In genomic region chr12:1435044-1435443, GRCh38 we compare ENCODE assay signal across 19 cellular contexts.
DNase-seq lines count a peak whose midpoint lies in the region; ATAC-seq, FAIRE-seq and TF ChIP-seq lines count a peak whose summit lies in the region.
"Had no signal": no experiment of that assay in that cellular context is flagged by ENCODE, and none has a peak within 500 bp of the region (broad histone marks: within the 10 kb centered on the region; RNA-seq: fewer than 3 reads in every experiment).

No MANE protein-coding gene starts in this region.

- H3K4me1 Mint-ChIP-seq in astrocyte (ENCODE audit: low read depth, unreplicated experiment) = peaks cover 14% of the 10 kb centered on the region

- H2AFZ ChIP-seq in astrocyte (ENCODE audit: low read depth, low read length) (no peak overlapping the region), endothelial cell of umbilical vein (ENCODE audit: low read depth, low read length) (no peak overlapping the region)

- CTCF ChIA-PET in endothelial cell of umbilical vein (lab: Charles Lee) = interaction anchor here (0.6 to 2.9 kb wide), 6 partner anchors 9 to 317 kb away, joined by 3 to 13 read pairs (median 4); no protein-coding TSS in a partner anchor

- POLR2A ChIA-PET in endothelial cell of umbilical vein (lab: Charles Lee) = no interaction called here

- H3K9me3 Mint-ChIP-seq in astrocyte (ENCODE audit: unreplicated experiment) = no peaks in the 10 kb centered on the region
- H3K9me3 Mint-ChIP-seq: CD4-positive, CD25-positive, alpha-beta regulatory T cell had no signal

- TF ChIP-seq POLR2A in endothelial cell of umbilical vein (IDR thresholded peaks at IDR 0.05; ENCODE audit: low read depth, low read length) = no peak

- no peak overlapping the region for H3K4me3 Mint-ChIP-seq in astrocyte (ENCODE audit: unreplicated experiment)
- H3K4me3 Mint-ChIP-seq: CD4-positive, CD25-positive, alpha-beta regulatory T cell had no signal

- no peaks in the 10 kb centered on the region for H3K27me3 Mint-ChIP-seq in astrocyte (ENCODE audit: low read depth, unreplicated experiment)
- H3K27me3 Mint-ChIP-seq: CD4-positive, CD25-positive, alpha-beta regulatory T cell had no signal

- H3K36me3 Mint-ChIP-seq in astrocyte (ENCODE audit: low read depth, unreplicated experiment) = peaks cover 2% of the 10 kb centered on the region

- H3K4me3 ChIP-seq in astrocyte (ENCODE audit: insufficient read depth, low read depth, low read length) (no peak overlapping the region), endothelial cell of umbilical vein (replicated peaks in 1 of 3; ENCODE audit: insufficient read depth in 1 of 3, low read depth in 1 of 3, low read length in 3 of 3) (no peak overlapping the region), mucosa of rectum (ENCODE audit: low read length in 2 of 2) (peak overlapping the region in 1 of 2 donors; percentile 45), tibial artery (no peak overlapping the region)
- H3K4me3 ChIP-seq: GM12878 had no signal

- no peak for TF ChIP-seq CTCF in astrocyte (IDR thresholded peaks at IDR 0.05; ENCODE audit: insufficient read depth, low read depth, low read length)
- TF ChIP-seq CTCF in endothelial cell of umbilical vein (IDR thresholded peaks at IDR 0.05; ENCODE audit: extremely low read depth in 1 of 2, insufficient read depth in 1 of 2, low read depth in 1 of 2, low read length in 2 of 2) = no peak
- no peak for TF ChIP-seq CTCF in tibial artery (IDR thresholded peaks at IDR 0.05)

- DNase-seq in astrocyte (ENCODE audit: low read depth) (no peak), endothelial cell of umbilical vein (ENCODE audit: low read depth, low spot score) (peak; percentile 26), tibial artery (no peak), occipital lobe (lab: John Stamatoyannopoulos, UW) (no peak), RKO (ENCODE audit: low spot score) (no peak), DMS79 (lab: John Stamatoyannopoulos, UW) (no peak)
- DNase-seq: CD4-positive, CD25-positive, alpha-beta regulatory T cell; DND-41; GOT3; NCI-H1105 treated with DMSO at 0.1 percent for 48 hours; NCI-H1694; NCI-H2081 treated with DMSO at 0.1 percent for 48 hours; NCI-H524 treated with DMSO at 0.1 percent for 48 hours; OCI-M1; Right ventricle myocardium superior had no signal

- no TSS peak for BruUV-seq in endothelial cell of umbilical vein (replicated peaks; lab: Mats Ljungman, UMichigan)

- H3K9me3 ChIP-seq in astrocyte (ENCODE audit: insufficient read depth, low read depth, low read length) (no peaks in the 10 kb centered on the region), endothelial cell of umbilical vein (replicated peaks; ENCODE audit: control insufficient read depth, insufficient read depth, low read length) (no peaks in the 10 kb centered on the region), mucosa of rectum (ENCODE audit: control insufficient read depth in 2 of 2, low read length in 2 of 2) (no peaks in the 10 kb centered on the region), tibial artery (no peaks in the 10 kb centered on the region)

- no peaks in the 10 kb centered on the region for H3K27me3 ChIP-seq in astrocyte (ENCODE audit: insufficient read depth, low read length)
- H3K27me3 ChIP-seq in endothelial cell of umbilical vein (ENCODE audit: control insufficient read depth in 2 of 2, insufficient read depth in 2 of 2, low read length in 2 of 2) = no peaks in the 10 kb centered on the region
- no peaks in the 10 kb centered on the region for H3K27me3 ChIP-seq in mucosa of rectum (ENCODE audit: control insufficient read depth in 2 of 2, insufficient read depth in 2 of 2, low read length in 2 of 2)
- H3K27me3 ChIP-seq in tibial artery = no peaks in the 10 kb centered on the region

- H3K36me3 ChIP-seq in astrocyte (ENCODE audit: insufficient read depth, low read length) (no peaks in the 10 kb centered on the region), endothelial cell of umbilical vein (ENCODE audit: control insufficient read depth in 2 of 2, extremely low read depth in 1 of 2, insufficient read depth in 2 of 2, low read length in 2 of 2) (no peaks in the 10 kb centered on the region), mucosa of rectum (ENCODE audit: control insufficient read depth in 2 of 2, insufficient read depth in 2 of 2, low read length in 2 of 2) (no peaks in the 10 kb centered on the region), tibial artery (no peaks in the 10 kb centered on the region)

- H4K20me1 ChIP-seq in astrocyte (ENCODE audit: insufficient read depth, low read length) (no peaks in the 10 kb centered on the region), endothelial cell of umbilical vein (replicated peaks; ENCODE audit: control insufficient read depth, extremely low read depth, insufficient read depth, low read length) (no peaks in the 10 kb centered on the region)

- H3K9ac ChIP-seq in astrocyte (ENCODE audit: low read length) = no peak overlapping the region
- no peak overlapping the region for H3K9ac ChIP-seq in endothelial cell of umbilical vein (replicated peaks; ENCODE audit: extremely low read depth, insufficient read depth, low read length)
- peak overlapping the region in 1 of 2 donors; percentile 28 for H3K9ac ChIP-seq in mucosa of rectum (ENCODE audit: low read depth in 1 of 2, low read length in 2 of 2)

- dilution Hi-C loops in endothelial cell of umbilical vein (cut with MboI; ENCODE audit: extremely low pct_ligation_motif_present, low sequenced_read_pairs) = no loop called here

- H3K27ac Mint-ChIP-seq in astrocyte (ENCODE audit: unreplicated experiment) = no peak overlapping the region

- H3K9me1 ChIP-seq in endothelial cell of umbilical vein (replicated peaks; ENCODE audit: control insufficient read depth, extremely low read depth, insufficient read depth, low read length) = no peaks in the 10 kb centered on the region

- ATAC-seq in GM21381 (IDR thresholded peaks at IDR 0.05; ENCODE audit: unreplicated experiment) = no peak
- ATAC-seq: GM12878 had no signal

- FAIRE-seq in astrocyte (lab: Jason Lieb, UNC) = no peak
- no peak for FAIRE-seq in endothelial cell of umbilical vein (lab: Jason Lieb, UNC)
- FAIRE-seq: GM12878, RCC 7860 had no signal

- H3K79me2 ChIP-seq in astrocyte (ENCODE audit: insufficient read depth, low read length) (no peaks in the 10 kb centered on the region), endothelial cell of umbilical vein (ENCODE audit: control insufficient read depth, insufficient read depth, low read length) (no peaks in the 10 kb centered on the region)

- H3K4me2 ChIP-seq in astrocyte (ENCODE audit: low read length) (peak overlapping the region; percentile 13), endothelial cell of umbilical vein (ENCODE audit: insufficient read depth, low read length) (no peak overlapping the region)

- H3K4me1 ChIP-seq in astrocyte (ENCODE audit: insufficient read depth, low read length) (peaks cover 6% of the 10 kb centered on the region), endothelial cell of umbilical vein (ENCODE audit: control insufficient read depth, extremely low read depth, insufficient read depth, low read length) (no peaks in the 10 kb centered on the region), mucosa of rectum (ENCODE audit: control insufficient read depth in 2 of 2, insufficient read depth in 2 of 2, low read length in 2 of 2) (peaks cover 8 to 11% of the 10 kb centered on the region in 2 donors), tibial artery (peaks cover 0 to 26% (median 9%) of the 10 kb centered on the region in 4 donors)

- no peak overlapping the region for H3K27ac ChIP-seq in astrocyte (ENCODE audit: low read depth, low read length)
- no peak overlapping the region for H3K27ac ChIP-seq in endothelial cell of umbilical vein (ENCODE audit: insufficient read depth, low read depth, low read length)
- H3K27ac ChIP-seq in mucosa of rectum (ENCODE audit: low read depth in 2 of 2, low read length in 2 of 2) = peak overlapping the region; percentile 49 to 76
- peak overlapping the region; percentile 3 to 53 for H3K27ac ChIP-seq in tibial artery

- intact Hi-C loops in endothelial cell of umbilical vein (cut with micrococcal nuclease) = no loop called here
- intact Hi-C loops in tibial artery (cut with DNase I; ENCODE audit: low total_unique reads) = no loop called here

TF ChIP-seq in endothelial cell of umbilical vein, 7 proteins besides CTCF, POLR2A, EP300 and RAD21:
- TF ChIP-seq POLR2AphosphoS5 (IDR thresholded peaks at IDR 0.05; ENCODE audit: insufficient read depth, low read depth, low read length) (no peak), FOS (IDR thresholded peaks at IDR 0.05; ENCODE audit: borderline replicate concordance, insufficient read depth, low read length) (no peak), EZH2 (IDR thresholded peaks at IDR 0.05; ENCODE audit: borderline replicate concordance, low read depth, low read length, severe bottlenecking) (no peak), MYC (IDR thresholded peaks at IDR 0.05; ENCODE audit: low read depth, low read length) (no peak), GATA2 (IDR thresholded peaks at IDR 0.05; ENCODE audit: insufficient read depth, insufficient read length, low read depth, low read length) (no peak), JUN (IDR thresholded peaks at IDR 0.05; ENCODE audit: borderline replicate concordance, insufficient read depth, insufficient read length, low read depth) (no peak)
- TF ChIP-seq, protein P1, sequence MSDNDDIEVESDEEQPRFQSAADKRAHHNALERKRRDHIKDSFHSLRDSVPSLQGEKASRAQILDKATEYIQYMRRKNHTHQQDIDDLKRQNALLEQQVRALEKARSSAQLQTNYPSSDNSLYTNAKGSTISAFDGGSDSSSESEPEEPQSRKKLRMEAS (IDR thresholded peaks at IDR 0.05; ENCODE audit: insufficient read depth, insufficient read length) = no peak

Comparison
In these comparisons a context has a peak if more than half of its experiments do, and no peak if none do; other contexts are left out.
1. H3K27ac ChIP-seq: peak in mucosa of rectum (2 of 2) and tibial artery (2 of 2); none in astrocyte (single experiment) and endothelial cell of umbilical vein (single experiment).